ENCODE assay signal across 1 cellular context in the genomic region with DNA sequence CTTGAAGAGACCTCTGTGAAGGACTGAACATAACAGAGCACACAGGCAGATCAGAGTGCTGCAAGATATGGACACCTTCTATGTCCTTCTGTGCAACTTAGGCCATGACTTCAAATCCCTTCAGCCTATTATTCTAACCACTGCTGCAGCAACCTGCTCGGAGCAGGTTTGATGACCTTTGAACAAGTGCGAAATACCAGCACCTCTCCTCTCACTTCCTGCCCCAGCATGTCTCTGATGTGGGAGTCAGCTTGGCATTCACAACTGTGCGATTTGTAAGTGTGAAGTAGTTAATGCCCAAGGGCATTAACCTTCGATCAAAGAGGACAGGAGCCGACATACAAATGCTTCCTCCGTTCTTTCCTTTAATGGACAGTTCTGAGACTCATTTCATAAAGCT.
TF ChIP-seq lines count a peak whose summit lies in the region.

No MANE protein-coding gene starts in this region.

TF ChIP-seq in IMR-90, 13 proteins besides CTCF, POLR2A, EP300 and RAD21:
- TF ChIP-seq MXI1 (IDR thresholded peaks at IDR 0.05; ENCODE audit: borderline replicate concordance, low read depth, low read length) (no peak), FOS (IDR thresholded peaks at IDR 0.05; ENCODE audit: low read depth, low read length) (no peak), RFX5 (IDR thresholded peaks at IDR 0.05; ENCODE audit: low read depth, low read length) (no peak), CHD1 (IDR thresholded peaks at IDR 0.05; ENCODE audit: low read depth, low read length) (no peak), SMC3 (IDR thresholded peaks at IDR 0.05; ENCODE audit: low read depth, low read length) (no peak), BHLHE40 (IDR thresholded peaks at IDR 0.05; ENCODE audit: low read depth, low read length) (no peak), NFE2L2 (IDR thresholded peaks at IDR 0.05; ENCODE audit: low read depth, low read length) (no peak), MAFK (IDR thresholded peaks at IDR 0.05; ENCODE audit: low read depth, low read length) (no peak), CEBPB (IDR thresholded peaks at IDR 0.05; ENCODE audit: low read depth, low read length) (no peak), MAZ (IDR thresholded peaks at IDR 0.05; ENCODE audit: borderline replicate concordance, low read depth, low read length) (no peak), RCOR1 (IDR thresholded peaks at IDR 0.05; ENCODE audit: insufficient replicate concordance, low read length) (no peak)
- TF ChIP-seq, protein P1, sequence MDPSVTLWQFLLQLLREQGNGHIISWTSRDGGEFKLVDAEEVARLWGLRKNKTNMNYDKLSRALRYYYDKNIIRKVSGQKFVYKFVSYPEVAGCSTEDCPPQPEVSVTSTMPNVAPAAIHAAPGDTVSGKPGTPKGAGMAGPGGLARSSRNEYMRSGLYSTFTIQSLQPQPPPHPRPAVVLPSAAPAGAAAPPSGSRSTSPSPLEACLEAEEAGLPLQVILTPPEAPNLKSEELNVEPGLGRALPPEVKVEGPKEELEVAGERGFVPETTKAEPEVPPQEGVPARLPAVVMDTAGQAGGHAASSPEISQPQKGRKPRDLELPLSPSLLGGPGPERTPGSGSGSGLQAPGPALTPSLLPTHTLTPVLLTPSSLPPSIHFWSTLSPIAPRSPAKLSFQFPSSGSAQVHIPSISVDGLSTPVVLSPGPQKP (IDR thresholded peaks at IDR 0.05; ENCODE audit: borderline replicate concordance, low read depth, low read length), result no peak
- TF ChIP-seq, protein P2, sequence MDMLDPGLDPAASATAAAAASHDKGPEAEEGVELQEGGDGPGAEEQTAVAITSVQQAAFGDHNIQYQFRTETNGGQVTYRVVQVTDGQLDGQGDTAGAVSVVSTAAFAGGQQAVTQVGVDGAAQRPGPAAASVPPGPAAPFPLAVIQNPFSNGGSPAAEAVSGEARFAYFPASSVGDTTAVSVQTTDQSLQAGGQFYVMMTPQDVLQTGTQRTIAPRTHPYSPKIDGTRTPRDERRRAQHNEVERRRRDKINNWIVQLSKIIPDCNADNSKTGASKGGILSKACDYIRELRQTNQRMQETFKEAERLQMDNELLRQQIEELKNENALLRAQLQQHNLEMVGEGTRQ (IDR thresholded peaks at IDR 0.05; ENCODE audit: low read depth, low read length), result no peak
